In the genomic region with DNA sequence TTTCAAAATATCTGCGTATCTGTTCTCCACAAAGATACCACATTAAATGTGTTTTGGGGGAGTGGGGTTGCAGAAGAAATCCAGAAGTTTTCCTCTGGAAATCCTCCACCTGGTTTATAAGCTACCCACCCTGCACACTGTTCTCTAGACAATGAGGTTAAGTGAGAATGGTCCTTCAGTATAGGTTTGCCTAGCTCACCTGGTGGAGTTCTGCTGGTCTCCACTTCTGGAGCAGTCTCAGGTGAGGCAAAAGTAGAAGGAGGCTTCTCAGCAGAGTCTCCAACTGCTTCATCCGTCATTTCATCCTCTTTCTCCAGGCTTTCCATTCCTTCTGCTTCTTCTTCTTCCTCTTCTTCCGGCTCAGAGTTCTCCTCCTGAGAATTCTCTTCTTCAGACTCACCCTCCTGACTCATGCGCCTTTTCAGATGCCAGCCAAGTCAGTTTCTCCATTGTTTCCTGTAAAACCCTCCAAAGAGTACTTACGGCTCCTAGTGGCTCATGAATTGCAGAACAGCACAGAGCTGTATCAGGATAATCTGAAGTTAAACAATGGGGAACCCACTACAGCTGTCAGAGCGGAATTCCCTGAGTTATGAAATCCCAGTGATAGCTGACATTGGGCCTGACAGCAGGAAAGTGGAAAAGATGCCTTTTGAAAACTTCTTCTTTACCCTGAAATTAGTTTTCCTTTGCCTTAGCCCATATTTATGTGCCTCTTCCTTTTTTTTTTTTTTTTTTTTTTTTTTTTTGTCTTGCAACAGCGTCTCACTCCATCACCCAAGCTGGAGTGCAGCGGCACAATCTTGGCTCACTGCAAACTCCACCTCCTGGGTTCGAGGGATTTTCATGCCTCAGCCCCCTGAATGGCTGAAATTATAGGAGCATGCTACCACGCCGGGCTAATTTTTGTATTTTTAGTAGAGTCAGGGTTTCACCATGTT, we compare ENCODE assay signal across 1 cellular context.
TF ChIP-seq lines count a peak whose summit lies in the region.

No MANE protein-coding gene starts in this region.

TF ChIP-seq in K562, 482 proteins besides CTCF, POLR2A, EP300 and RAD21:
- TF ChIP-seq, protein P1, sequence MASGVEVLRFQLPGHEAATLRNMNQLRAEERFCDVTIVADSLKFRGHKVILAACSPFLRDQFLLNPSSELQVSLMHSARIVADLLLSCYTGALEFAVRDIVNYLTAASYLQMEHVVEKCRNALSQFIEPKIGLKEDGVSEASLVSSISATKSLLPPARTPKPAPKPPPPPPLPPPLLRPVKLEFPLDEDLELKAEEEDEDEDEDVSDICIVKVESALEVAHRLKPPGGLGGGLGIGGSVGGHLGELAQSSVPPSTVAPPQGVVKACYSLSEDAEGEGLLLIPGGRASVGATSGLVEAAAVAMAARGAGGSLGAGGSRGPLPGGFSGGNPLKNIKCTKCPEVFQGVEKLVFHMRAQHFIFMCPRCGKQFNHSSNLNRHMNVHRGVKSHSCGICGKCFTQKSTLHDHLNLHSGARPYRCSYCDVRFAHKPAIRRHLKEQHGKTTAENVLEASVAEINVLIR (CRISPR knock-in tag; IDR thresholded peaks at IDR 0.05): no peak
- peak; percentile 27 for TF ChIP-seq MEIS2 (IDR thresholded peaks at IDR 0.05; ENCODE audit: partially characterized antibody)
- TF ChIP-seq, protein P2, sequence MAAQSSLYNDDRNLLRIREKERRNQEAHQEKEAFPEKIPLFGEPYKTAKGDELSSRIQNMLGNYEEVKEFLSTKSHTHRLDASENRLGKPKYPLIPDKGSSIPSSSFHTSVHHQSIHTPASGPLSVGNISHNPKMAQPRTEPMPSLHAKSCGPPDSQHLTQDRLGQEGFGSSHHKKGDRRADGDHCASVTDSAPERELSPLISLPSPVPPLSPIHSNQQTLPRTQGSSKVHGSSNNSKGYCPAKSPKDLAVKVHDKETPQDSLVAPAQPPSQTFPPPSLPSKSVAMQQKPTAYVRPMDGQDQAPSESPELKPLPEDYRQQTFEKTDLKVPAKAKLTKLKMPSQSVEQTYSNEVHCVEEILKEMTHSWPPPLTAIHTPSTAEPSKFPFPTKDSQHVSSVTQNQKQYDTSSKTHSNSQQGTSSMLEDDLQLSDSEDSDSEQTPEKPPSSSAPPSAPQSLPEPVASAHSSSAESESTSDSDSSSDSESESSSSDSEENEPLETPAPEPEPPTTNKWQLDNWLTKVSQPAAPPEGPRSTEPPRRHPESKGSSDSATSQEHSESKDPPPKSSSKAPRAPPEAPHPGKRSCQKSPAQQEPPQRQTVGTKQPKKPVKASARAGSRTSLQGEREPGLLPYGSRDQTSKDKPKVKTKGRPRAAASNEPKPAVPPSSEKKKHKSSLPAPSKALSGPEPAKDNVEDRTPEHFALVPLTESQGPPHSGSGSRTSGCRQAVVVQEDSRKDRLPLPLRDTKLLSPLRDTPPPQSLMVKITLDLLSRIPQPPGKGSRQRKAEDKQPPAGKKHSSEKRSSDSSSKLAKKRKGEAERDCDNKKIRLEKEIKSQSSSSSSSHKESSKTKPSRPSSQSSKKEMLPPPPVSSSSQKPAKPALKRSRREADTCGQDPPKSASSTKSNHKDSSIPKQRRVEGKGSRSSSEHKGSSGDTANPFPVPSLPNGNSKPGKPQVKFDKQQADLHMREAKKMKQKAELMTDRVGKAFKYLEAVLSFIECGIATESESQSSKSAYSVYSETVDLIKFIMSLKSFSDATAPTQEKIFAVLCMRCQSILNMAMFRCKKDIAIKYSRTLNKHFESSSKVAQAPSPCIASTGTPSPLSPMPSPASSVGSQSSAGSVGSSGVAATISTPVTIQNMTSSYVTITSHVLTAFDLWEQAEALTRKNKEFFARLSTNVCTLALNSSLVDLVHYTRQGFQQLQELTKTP (IDR thresholded peaks at IDR 0.05; ENCODE audit: low read depth in 1 of 2, partially characterized antibody in 2 of 2): no peak
- TF ChIP-seq E2F3 (CRISPR knock-in tag; IDR thresholded peaks at IDR 0.05): no peak
- TF ChIP-seq FOXA3 (CRISPR knock-in tag; conservative IDR thresholded peaks at IDR 0.05 in 1 of 2, IDR thresholded peaks at IDR 0.05 in 1 of 2): peak in 1 of 2 experiments; percentile 59; a peak in 1 of 4 replicates
- no peak for TF ChIP-seq ZNF449 (CRISPR knock-in tag; IDR thresholded peaks at IDR 0.05)
- TF ChIP-seq CEBPB (tag; IDR thresholded peaks at IDR 0.05): peak; percentile 58
- no peak for TF ChIP-seq IRF2 (CRISPR knock-in tag; IDR thresholded peaks at IDR 0.05)
- peak; percentile 62 for TF ChIP-seq FOSL1 (tag; conservative IDR thresholded peaks at IDR 0.05)
- TF ChIP-seq ARID1B (IDR thresholded peaks at IDR 0.05): peak; percentile 10; the same call in 1 of the 2 replicates
- TF ChIP-seq SOX6 (IDR thresholded peaks at IDR 0.05): peak; percentile 72
- 0 out of 2 replicates have a peak, but pooled peaks have one; percentile 13 for TF ChIP-seq PKNOX1 (IDR thresholded peaks at IDR 0.05)
